In the genomic region with DNA sequence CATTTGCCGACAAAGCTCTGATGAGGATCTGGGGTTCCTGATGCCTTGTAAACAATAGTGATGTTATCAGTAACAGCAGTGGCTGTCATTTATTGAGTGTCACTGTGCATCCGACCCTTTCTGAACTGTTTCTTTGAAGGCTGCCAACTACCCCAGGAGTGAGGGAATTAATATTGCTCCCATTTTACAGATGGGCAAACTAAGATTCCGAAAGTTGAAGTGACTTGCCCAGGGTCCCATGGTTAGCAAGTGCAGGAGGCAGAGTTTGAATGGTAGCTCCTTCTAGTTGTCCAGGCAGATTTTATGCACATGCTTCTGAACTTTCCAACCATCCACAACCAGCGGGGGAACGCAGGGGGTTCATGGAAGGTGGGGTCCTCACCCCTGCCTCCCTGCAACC, we compare ENCODE assay signal across 25 cellular contexts.
"Had no signal": no experiment of that assay in that cellular context is flagged by ENCODE, and none has a peak within 500 bp of the region (broad histone marks: within the 10 kb centered on the region; RNA-seq: fewer than 3 reads in every experiment).

No MANE protein-coding gene starts in this region.

- H3K27me3 ChIP-seq: pancreas, right atrium auricular region, stomach, thyroid gland, tibial nerve, upper lobe of left lung had no signal

- H3K27ac ChIP-seq: neutrophil, pancreas, prostate gland, spleen, stomach, thyroid gland, tibial nerve, upper lobe of left lung had no signal

- H3K4me1 ChIP-seq: pancreas, prostate gland, thyroid gland, upper lobe of left lung had no signal

- ATAC-seq: naive thymus-derived CD4-positive, alpha-beta T cell; natural killer cell; pancreas; sciatic nerve; stimulated activated effector memory CD8-positive, alpha-beta T cell treated with anti-CD3 and anti-CD28 coated beads, Interleukin-12 subunit alpha, Interleukin-12 subunit beta, amount 100 ng/mL, for 72 hours; stimulated activated naive B cell treated with anti-CD40 and anti-IgM and Interleukin-4, amounts not matched to agents 10 μg/mL and 1 μg/mL and 100 μg/mL, for 72 hours had no signal

- FAIRE-seq: pancreas, urothelium cell line had no signal

- DNase-seq: naive thymus-derived CD4-positive, alpha-beta T cell; natural killer cell; nucleus accumbens; retina; spleen; stimulated activated CD4-positive, alpha-beta T cell treated with anti-CD3 and anti-CD28 coated beads, Interleukin-12 subunit alpha, Interleukin-12 subunit beta, amount 100 ng/mL, for 4 hours; stimulated activated CD4-positive, alpha-beta T cell treated with anti-CD3 and anti-CD28 coated beads, Interleukin-1b, Interleukin-23, amount 100 ng/mL, for 48 hours; stimulated activated CD4-positive, alpha-beta T cell treated with anti-CD3 and anti-CD28 coated beads, Interleukin-4, amount 100 ng/mL, for 1 hour; stimulated activated naive B cell treated with anti-CD40 and anti-IgM and Interleukin-4, amounts not matched to agents 10 μg/mL and 1 μg/mL and 100 μg/mL, for 72 hours; stimulated activated naive CD4-positive, alpha-beta T cell treated with Interleukin-2 at 50 U/mL for 16 hours; stomach; thyroid gland; trophoblast cell; upper lobe of left lung had no signal

- H3K36me3 ChIP-seq: neutrophil, pancreas, prostate gland, right atrium auricular region, spleen, thoracic aorta, thyroid gland, upper lobe of left lung had no signal

- H3K9me3 ChIP-seq: neutrophil, pancreas, prostate gland, right atrium auricular region, spleen, stomach, thoracic aorta, thyroid gland, tibial nerve, upper lobe of left lung had no signal

- H3K4me2 ChIP-seq: smooth muscle cell had no signal

- H3K4me3 ChIP-seq: pancreas, prostate gland, right atrium auricular region, skin epidermis, smooth muscle cell, spleen, stomach, thoracic aorta, thyroid gland, tibial nerve, upper lobe of left lung had no signal
